ENCODE assay signal across 25 cellular contexts in genomic region chr14:95062946-95063345, GRCh38.
DNase-seq lines count a peak whose midpoint lies in the region; ATAC-seq, FAIRE-seq and TF ChIP-seq lines count a peak whose summit lies in the region.
"Had no signal": no experiment of that assay in that cellular context is flagged by ENCODE, and none has a peak within 500 bp of the region (broad histone marks: within the 10 kb centered on the region; RNA-seq: fewer than 3 reads in every experiment).

No MANE protein-coding gene starts in this region.

- no peak overlapping the region for H4K5ac ChIP-seq in H1 (ENCODE audit: insufficient read length, low read depth, low read length)

- no peak overlapping the region for H2BK5ac ChIP-seq in H1 (ENCODE audit: low read depth, low read length)

- H2BK15ac ChIP-seq in H1 (ENCODE audit: low read length), result no peak overlapping the region

- peaks cover 8% of the 10 kb centered on the region; the same call in 1 of the 2 replicates for H3K23me2 ChIP-seq in H1 (ENCODE audit: low read depth, low read length)

- H4K91ac ChIP-seq in H1 (replicated peaks; ENCODE audit: insufficient read length, low read length), result no peak overlapping the region

- H3K4me1 ChIP-seq in H1 (replicated peaks in 1 of 4; ENCODE audit: control insufficient read depth in 3 of 4, insufficient read depth in 4 of 4, low read length in 3 of 4) (no peaks in the 10 kb centered on the region), upper lobe of right lung (no peaks in the 10 kb centered on the region)
- H3K4me1 ChIP-seq: BE2C had no signal

- no peak overlapping the region for H2BK20ac ChIP-seq in H1 (ENCODE audit: low read length)

- intact Hi-C loops in upper lobe of right lung (cut with DNase I), result no loop called here

- 88% methylated on average over 5 of the region's 5 CpGs; no CpG with 5 or more reads in 1 of the 2 experiments for WGBS in H1 (ENCODE audit: extremely low coverage in 1 of 2, insufficient coverage in 1 of 2, insufficient read length in 1 of 2, insufficient replicate concordance in 2 of 2, low coverage in 1 of 2, low lambda C conversion rate in 2 of 2, missing lambda C conversion rate in 1 of 2), 2 experiments

- no peak overlapping the region for H3K56ac ChIP-seq in H1 (replicated peaks; ENCODE audit: insufficient read length, low read depth, low read length)

- FAIRE-seq in H1 (lab: Jason Lieb, UNC), result no peak
- FAIRE-seq: GM12891 had no signal

- no peak for TF ChIP-seq EP300 in H1 (IDR thresholded peaks at IDR 0.05; ENCODE audit: borderline replicate concordance in 1 of 2, low read depth in 2 of 2, low read length in 2 of 2)

- no peak overlapping the region for H3K9ac ChIP-seq in H1 (replicated peaks in 1 of 4; ENCODE audit: extremely low read depth in 1 of 4, low read depth in 3 of 4, low read length in 3 of 4)
- H3K9ac ChIP-seq: SK-N-SH had no signal

- H3K36me3 ChIP-seq in H1 (ENCODE audit: control insufficient read depth in 2 of 4, insufficient read depth in 4 of 4, low read length in 3 of 4), result no peaks in the 10 kb centered on the region
- H3K36me3 ChIP-seq in upper lobe of right lung, result no peaks in the 10 kb centered on the region
- H3K36me3 ChIP-seq: BE2C had no signal

- TF ChIP-seq POLR2A in NB4 (IDR thresholded peaks at IDR 0.05; ENCODE audit: extremely low read depth, insufficient read length) (no peak), H1 (IDR thresholded peaks at IDR 0.05; ENCODE audit: control extremely low read depth in 1 of 2, low read depth in 2 of 2, low read length in 2 of 2) (no peak)

- H3K23ac ChIP-seq in H1 (ENCODE audit: insufficient read length), result no peak overlapping the region

- peak; percentile 24 for DNase-seq in NOMO-1 treated with DMSO at 0.1 percent for 48 hours (lab: John Stamatoyannopoulos, UW; ENCODE audit: unreplicated experiment)
- no peak for DNase-seq in NOMO-1 treated with dmso at 0.1 percent for 144 hours (lab: John Stamatoyannopoulos, UW; ENCODE audit: unreplicated experiment)
- peak; percentile 25 for DNase-seq in NB4 (ENCODE audit: low read depth)
- no peak for DNase-seq in H1 (ENCODE audit: low read depth in 1 of 2, low spot score in 2 of 2)
- peak; percentile 17 for DNase-seq in upper lobe of right lung
- no peak for DNase-seq in DMS114 treated with DMSO at 0.1 percent for 48 hours (lab: John Stamatoyannopoulos, UW; ENCODE audit: unreplicated experiment)
- DNase-seq: 8988T; ACHN; BE2C; CD8-positive, alpha-beta memory T cell; DMS 273 treated with DMSO at 0.1 percent for 48 hours; DMS79 treated with DMSO at 0.1 percent for 48 hours; GF-D8; GOT3; HCEC 1CT; NCI-H1048; NCI-H1417; NCI-H1694; NCI-H2029 treated with DMSO at 0.1 percent for 48 hours; NCI-H2227 treated with DMSO at 0.1 percent for 48 hours; NCI-H526 treated with DMSO at 0.1 percent for 48 hours; PC-3; SK-N-SH had no signal

- CTCF ChIA-PET in H1 (lab: Charles Lee; ENCODE audit: partially characterized antibody), result no interaction called here

- H3K27ac ChIP-seq in H1 (ENCODE audit: low read depth, low read length) (no peak overlapping the region), upper lobe of right lung (no peak overlapping the region)

- no peak overlapping the region for H3K4ac ChIP-seq in H1 (replicated peaks; ENCODE audit: insufficient read length, low read depth, low read length)

- peaks cover 0 to 7% of the 10 kb centered on the region in 2 experiments for H4K20me1 ChIP-seq in H1 (replicated peaks in 1 of 2; ENCODE audit: control insufficient read depth in 1 of 2, insufficient read depth in 2 of 2, low read length in 2 of 2)

- 0 out of 2 replicates have a peak overlapping the region, but pooled peaks have one; percentile 39 for H2AFZ ChIP-seq in H1 (ENCODE audit: low read length)

- H3K4me3 ChIP-seq in NB4 (ENCODE audit: low read depth, low read length), result no peak overlapping the region
- H3K4me3 ChIP-seq in H1 (ENCODE audit: extremely low read depth in 1 of 4, insufficient read depth in 2 of 4, low read depth in 3 of 4, low read length in 4 of 4), result no peak overlapping the region
- H3K4me3 ChIP-seq in upper lobe of right lung, result no peak overlapping the region

- no peak overlapping the region for H2AK5ac ChIP-seq in H1 (ENCODE audit: low read depth, low read length)

- no peak for TF ChIP-seq CTCF in NB4 (IDR thresholded peaks at IDR 0.05; ENCODE audit: low read depth, low read length)
- TF ChIP-seq CTCF in H1 (IDR thresholded peaks at IDR 0.05; ENCODE audit: control extremely low read depth in 1 of 3, insufficient read depth in 1 of 3, low read depth in 1 of 3, low read length in 3 of 3), result no peak
- no peak for TF ChIP-seq CTCF in upper lobe of right lung (IDR thresholded peaks at IDR 0.05)

- H3K9me3 ChIP-seq in H1 (ENCODE audit: insufficient read depth in 2 of 2, low read depth in 1 of 2, low read length in 1 of 2) (no peaks in the 10 kb centered on the region), upper lobe of right lung (no peaks in the 10 kb centered on the region)
- H3K9me3 ChIP-seq: BE2C, SK-N-SH had no signal

- no peak overlapping the region for H2BK12ac ChIP-seq in H1 (ENCODE audit: low read depth, low read length)

- no peaks in the 10 kb centered on the region; a peak in 1 of 7 replicates for H3K27me3 ChIP-seq in H1 (replicated peaks in 1 of 4; ENCODE audit: control insufficient read depth in 3 of 4, extremely low read depth in 1 of 4, insufficient read depth in 3 of 4, low read length in 3 of 4)
- H3K27me3 ChIP-seq in upper lobe of right lung, result no peaks in the 10 kb centered on the region
- H3K27me3 ChIP-seq: BE2C had no signal

- H3K18ac ChIP-seq in H1 (ENCODE audit: extremely low read depth, low read length), result no peak overlapping the region

- no peaks in the 10 kb centered on the region for H3K79me1 ChIP-seq in H1 (ENCODE audit: low read depth, low read length)

- no peak overlapping the region for H3K4me2 ChIP-seq in H1 (ENCODE audit: insufficient read depth in 1 of 2, low read depth in 2 of 2, low read length in 2 of 2)
- H3K4me2 ChIP-seq: SK-N-SH had no signal

- no peaks in the 10 kb centered on the region for H3K79me2 ChIP-seq in H1 (ENCODE audit: control insufficient read depth in 1 of 2, insufficient read depth in 2 of 2, low read length in 2 of 2)

- H3K14ac ChIP-seq in H1 (ENCODE audit: insufficient read length), result no peak overlapping the region

- no peak overlapping the region for H4K8ac ChIP-seq in H1 (ENCODE audit: extremely low read depth, insufficient read depth, low read length)

- H2BK120ac ChIP-seq in H1 (replicated peaks; ENCODE audit: low read depth, low read length), result no peak overlapping the region

- ATAC-seq in upper lobe of right lung (no peak), GM19467 (IDR thresholded peaks at IDR 0.05; ENCODE audit: unreplicated experiment) (no peak)
- ATAC-seq: PC-3 had no signal

- no peak for TF ChIP-seq RAD21 in H1 (IDR thresholded peaks at IDR 0.05 in 1 of 2, conservative IDR thresholded peaks at IDR 0.05 in 1 of 2; ENCODE audit: low read depth in 2 of 2, low read length in 2 of 2)

- POLR2A ChIA-PET in H1 (lab: Charles Lee; ENCODE audit: partially characterized antibody), result no interaction called here

TF ChIP-seq in H1, 55 proteins besides CTCF, POLR2A, EP300 and RAD21 (continues in another document):
- no peak for TF ChIP-seq CEBPB (IDR thresholded peaks at IDR 0.05; ENCODE audit: low read depth, low read length)
- TF ChIP-seq SIX5 (IDR thresholded peaks at IDR 0.05; ENCODE audit: low read depth, low read length), result no peak
- TF ChIP-seq KDM1A (IDR thresholded peaks at IDR 0.05; ENCODE audit: borderline replicate concordance, low read length), result no peak
- no peak for TF ChIP-seq SP1 (IDR thresholded peaks at IDR 0.05; ENCODE audit: low read depth, low read length)
- no peak for TF ChIP-seq EGR1 (IDR thresholded peaks at IDR 0.05; ENCODE audit: borderline replicate concordance, low read depth, low read length)
- no peak for TF ChIP-seq BRCA1 (IDR thresholded peaks at IDR 0.05; ENCODE audit: low read depth, low read length)
- TF ChIP-seq CBX8 (IDR thresholded peaks at IDR 0.05; ENCODE audit: borderline replicate concordance, low read depth, low read length), result no peak
- no peak for TF ChIP-seq CHD2 (IDR thresholded peaks at IDR 0.05; ENCODE audit: low read length)
- TF ChIP-seq SP4 (IDR thresholded peaks at IDR 0.05; ENCODE audit: low read length), result no peak
- TF ChIP-seq CREB1 (IDR thresholded peaks at IDR 0.05), result no peak
- no peak for TF ChIP-seq TAF7 (optimal IDR thresholded peaks at IDR 0.05; ENCODE audit: borderline replicate concordance, low read depth, low read length)
- no peak for TF ChIP-seq TAF1 (IDR thresholded peaks at IDR 0.05; ENCODE audit: low read depth, low read length)
- no peak for TF ChIP-seq JUN (IDR thresholded peaks at IDR 0.05; ENCODE audit: low read depth, low read length)
- TF ChIP-seq GABPA (IDR thresholded peaks at IDR 0.05; ENCODE audit: borderline replicate concordance, insufficient read depth, low read length), result no peak

Comparison
In these comparisons a context has a peak if more than half of its experiments do, and no peak if none do; other contexts are left out.
1. DNase-seq: peak in NOMO-1 treated with DMSO at 0.1 percent for 48 hours (single experiment), NB4 (single experiment) and upper lobe of right lung (single experiment); none in NOMO-1 treated with dmso at 0.1 percent for 144 hours (single experiment), H1 (0 of 2) and DMS114 treated with DMSO at 0.1 percent for 48 hours (single experiment).